18 cellular contexts compared by ENCODE assay signal in genomic region chr18:11119550-11119949, GRCh38. TPM values are rescaled to one million over a fixed set of nuclear protein-coding genes. Genes with fewer than 3 reads are reported as not detected.
A peak's percentile ranks its signal among the peaks of the same experiment; 100 is the strongest.
DNase-seq lines count a peak whose midpoint lies in the region; TF ChIP-seq lines count a peak whose summit lies in the region.
"Had no signal": no experiment of that assay in that cellular context is flagged by ENCODE, and none has a peak within 500 bp of the region (broad histone marks: within the 10 kb centered on the region; RNA-seq: fewer than 3 reads in every experiment).

No MANE protein-coding gene starts in this region.

- H3K36me3 ChIP-seq in adipocyte (ENCODE audit: control insufficient read depth, insufficient read depth, low read length, severe bottlenecking) (no peaks in the 10 kb centered on the region), hepatocyte (replicated peaks; ENCODE audit: insufficient read depth, low read depth) (no peaks in the 10 kb centered on the region), right atrium auricular region (no peaks in the 10 kb centered on the region)
- H3K36me3 ChIP-seq: heart right ventricle, lower lobe of right lung, thoracic aorta had no signal

- 90% methylated on average over 4 of the region's 4 CpGs for WGBS in hepatocyte (ENCODE audit: low lambda C conversion rate, missing lambda C conversion rate)

- peak overlapping the region; percentile 8 for H3K4me2 ChIP-seq in hepatocyte

- no peak overlapping the region for H3K9ac ChIP-seq in adipocyte (ENCODE audit: low read length)

- H3K79me2 ChIP-seq in hepatocyte = peaks cover 7% of the 10 kb centered on the region

- H3K27ac ChIP-seq in hepatocyte = peak overlapping the region; percentile 64
- no peak overlapping the region for H3K27ac ChIP-seq in right atrium auricular region
- H3K27ac ChIP-seq: heart right ventricle, lower lobe of right lung, SK-N-MC, thoracic aorta had no signal

- H3K27me3 ChIP-seq in adipocyte (replicated peaks; ENCODE audit: control insufficient read depth, insufficient read depth, low read length) (peaks cover 3% of the 10 kb centered on the region), hepatocyte (no peaks in the 10 kb centered on the region), right atrium auricular region (no peaks in the 10 kb centered on the region)

- H3K4me3 ChIP-seq in adipocyte (ENCODE audit: low read length) (no peak overlapping the region), hepatocyte (no peak overlapping the region), right atrium auricular region (no peak overlapping the region)
- H3K4me3 ChIP-seq: heart right ventricle, lower lobe of right lung, SK-N-MC, thoracic aorta had no signal

- no peak overlapping the region for H2AFZ ChIP-seq in hepatocyte

- no peaks in the 10 kb centered on the region for H4K20me1 ChIP-seq in hepatocyte (ENCODE audit: insufficient read depth, poor library complexity, severe bottlenecking)

- no peaks in the 10 kb centered on the region for H3K9me3 ChIP-seq in adipocyte (ENCODE audit: control insufficient read depth, low read length)
- no peaks in the 10 kb centered on the region for H3K9me3 ChIP-seq in hepatocyte (ENCODE audit: low read depth)
- H3K9me3 ChIP-seq in right atrium auricular region = no peaks in the 10 kb centered on the region
- H3K9me3 ChIP-seq: heart right ventricle, lower lobe of right lung, thoracic aorta had no signal

- TF ChIP-seq CTCF in hepatocyte (IDR thresholded peaks at IDR 0.05; ENCODE audit: poor library complexity) (no peak), right atrium auricular region (IDR thresholded peaks at IDR 0.05) (no peak)

- peak; percentile 87 for DNase-seq in Ammon's horn (ENCODE audit: low spot score)
- peak; percentile 64 for DNase-seq in adipocyte (ENCODE audit: low read depth)
- no peak for DNase-seq in hepatocyte (ENCODE audit: low spot score)
- DNase-seq in putamen (ENCODE audit: low spot score) = peak; percentile 76
- DNase-seq in NCI-H2227 (lab: John Stamatoyannopoulos, UW; ENCODE audit: unreplicated experiment) = no peak
- DNase-seq in right atrium auricular region (ENCODE audit: low spot score) = no peak
- no peak for DNase-seq in NCI-H2196 treated with DMSO at 0.1 percent for 48 hours (lab: John Stamatoyannopoulos, UW; ENCODE audit: unreplicated experiment)
- DNase-seq in COR-L47 (lab: John Stamatoyannopoulos, UW) = no peak
- DNase-seq: activated B cell treated with CpG ODN at 0.5 μM for 24 hours; activated CD4-positive, alpha-beta memory T cell treated with anti-CD3 and anti-CD28 coated beads, Interleukin-2, amount 10 ng/mL, durations not matched to agents 7 days and 5 days; activated naive CD4-positive, alpha-beta T cell treated with anti-CD3 and anti-CD28 coated beads for 36 hours; GDM1; heart right ventricle; lower lobe of right lung; NCI-H524 had no signal

- no peaks in the 10 kb centered on the region for H3K9me2 ChIP-seq in hepatocyte (replicated peaks; ENCODE audit: insufficient read depth)

- H3K4me1 ChIP-seq in adipocyte (ENCODE audit: control insufficient read depth, insufficient read depth, low read length) (peaks cover 11% of the 10 kb centered on the region), hepatocyte (ENCODE audit: insufficient read depth) (peaks cover 21% of the 10 kb centered on the region), right atrium auricular region (no peaks in the 10 kb centered on the region)
- H3K4me1 ChIP-seq: heart right ventricle, lower lobe of right lung had no signal

RNA-seq across cellular contexts. Expression of gene PIEZO2, which starts 29.8 kb away (rescaled TPM):
- total RNA-seq in hepatocyte = 70.8 and 77.5 TPM in 2 replicates
- polyA plus RNA-seq in hepatocyte = 24.5 and 26.5 TPM in 2 replicates
- total RNA-seq in right atrium auricular region = 1 to 10 TPM in 1 of 2 donors, under 1 TPM in 1; 0.63 to 3.0 TPM
- total RNA-seq: activated B cell treated with CpG ODN at 0.5 μM for 24 hours; activated CD4-positive, alpha-beta memory T cell treated with anti-CD3 and anti-CD28 coated beads, Interleukin-2, amount 10 ng/mL, durations not matched to agents 7 days and 5 days; activated naive CD4-positive, alpha-beta T cell treated with anti-CD3 and anti-CD28 coated beads for 36 hours; T-helper 2 cell treated with Interferon-gamma antibody and Interleukin-4, amounts not matched to agents 100 ng/mL and 5 ng/mL, for 36 hours had no signal

Comparison
In these comparisons a context has a peak if more than half of its experiments do, and no peak if none do; other contexts are left out.
1. DNase-seq: peak in Ammon's horn (single experiment), adipocyte (single experiment) and putamen (single experiment); none in hepatocyte (single experiment), NCI-H2227 (single experiment), right atrium auricular region (single experiment), NCI-H2196 treated with DMSO at 0.1 percent for 48 hours (single experiment) and COR-L47 (single experiment).
2. RNA of gene PIEZO2, which starts 29.8 kb away (total RNA-seq): 70.8 to 77.5 TPM in hepatocyte; 0.63 to 3.0 TPM in right atrium auricular region; every median in the first group is over 10 times any median in the second.